In the genomic region with DNA sequence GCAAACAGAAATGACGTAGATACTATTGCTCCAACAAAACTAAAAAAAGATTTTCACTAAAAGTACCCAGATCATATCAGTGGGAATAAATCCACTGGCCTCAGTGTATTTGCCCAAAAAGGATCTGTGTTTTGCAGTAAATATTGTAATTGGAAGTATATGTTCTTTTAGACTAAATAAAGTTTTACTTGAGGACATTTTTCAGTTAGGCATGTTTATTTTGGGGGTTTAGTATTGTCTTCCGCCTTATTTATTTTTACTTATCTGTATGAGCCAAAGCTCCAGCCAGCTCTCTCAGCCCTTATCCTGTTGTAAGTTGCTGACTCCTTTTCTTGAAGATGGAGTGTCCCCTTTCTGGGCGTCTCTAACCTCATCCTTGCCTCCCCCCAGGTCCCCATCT, we compare ENCODE assay signal across 29 cellular contexts. TPM values are rescaled to one million over a fixed set of nuclear protein-coding genes. Genes with fewer than 3 reads are reported as not detected.
A peak's percentile ranks its signal among the peaks of the same experiment; 100 is the strongest.
DNase-seq lines count a peak whose midpoint lies in the region; ATAC-seq and TF ChIP-seq lines count a peak whose summit lies in the region.
"Had no signal": no experiment of that assay in that cellular context is flagged by ENCODE, and none has a peak within 500 bp of the region (broad histone marks: within the 10 kb centered on the region; RNA-seq: fewer than 3 reads in every experiment).

No MANE protein-coding gene starts in this region.

- H3K79me2 ChIP-seq in OCI-LY1 (ENCODE audit: insufficient read depth, low read length), result peaks cover 87% of the 10 kb centered on the region

- no peak overlapping the region for H3K4me3 Mint-ChIP-seq in dendritic cell treated with granulocyte-macrophage colony-stimulating factor and Interleukin-4, amounts not matched to agents 40 ng/mL and 50 ng/mL, for 4 days
- no peak overlapping the region for H3K4me3 Mint-ChIP-seq in T-cell
- H3K4me3 Mint-ChIP-seq: activated CD4-positive, alpha-beta T cell treated with anti-CD3 and anti-CD28 coated beads, Interleukin-2, amount 10 ng/mL, durations not matched to agents 24 days and 14 days; activated T-cell treated with anti-CD3 and anti-CD28 coated beads, Interleukin-2, amount 50 U/mL, for 4 hours; CD8-positive, alpha-beta T cell had no signal

- H3K27me3 Mint-ChIP-seq in dendritic cell treated with granulocyte-macrophage colony-stimulating factor and Interleukin-4, amounts not matched to agents 40 ng/mL and 50 ng/mL, for 4 days, result no peaks in the 10 kb centered on the region
- no peaks in the 10 kb centered on the region for H3K27me3 Mint-ChIP-seq in T-cell
- H3K27me3 Mint-ChIP-seq: activated CD4-positive, alpha-beta T cell treated with anti-CD3 and anti-CD28 coated beads, Interleukin-2, amount 10 ng/mL, durations not matched to agents 24 days and 14 days; progenitor cell of endocrine pancreas had no signal

- H3K4me1 ChIP-seq in OCI-LY1 (ENCODE audit: insufficient read depth, low read length, severe bottlenecking), result peaks cover 64% of the 10 kb centered on the region
- H3K4me1 ChIP-seq in mesenchymal stem cell (ENCODE audit: control insufficient read depth, insufficient read depth, low read depth, low read length), result peaks cover 12% of the 10 kb centered on the region
- peaks cover 37% of the 10 kb centered on the region for H3K4me1 ChIP-seq in stomach smooth muscle (ENCODE audit: control insufficient read depth, insufficient read depth, low read length)
- H3K4me1 ChIP-seq: A549, breast epithelium had no signal

- DNase-seq in mesenchymal stem cell (no peak), SIG-M5 treated with dmso at 0.1 percent for 504 hours (lab: John Stamatoyannopoulos, UW; ENCODE audit: unreplicated experiment) (no peak), head of caudate nucleus (no peak), HUDEP-2 (lab: John Stamatoyannopoulos, UW; ENCODE audit: unreplicated experiment in 76 of 76) (no peak), T-cell (no peak)
- DNase-seq: activated CD4-positive, alpha-beta T cell treated with anti-CD3 and anti-CD28 coated beads, Interleukin-2, amount 10 ng/mL, durations not matched to agents 24 days and 14 days; activated naive CD4-positive, alpha-beta T cell; activated T-cell treated with anti-CD3 and anti-CD28 coated beads, Interleukin-2, amount 50 U/mL, for 4 hours; adrenal gland; AML-193; CD8-positive, alpha-beta T cell; DMS 273 treated with DMSO at 0.1 percent for 48 hours; KG1; kidney glomerular epithelial cell; mucosa of descending colon; NCI-H1417 treated with DMSO at 0.1 percent for 48 hours; stimulated activated CD4-positive, alpha-beta T cell treated with anti-CD3 and anti-CD28 coated beads, Interleukin-15, amount 100 ng/mL, for 24 hours; stimulated activated naive CD4-positive, alpha-beta T cell treated with Interleukin-2 at 50 U/mL for 16 hours; testis; WERI-Rb-1 had no signal

- ATAC-seq in T-cell (replicated peaks in 1 of 4), result no peak
- ATAC-seq: A549; activated T-cell treated with anti-CD3 and anti-CD28 coated beads, Interleukin-2, amount 50 U/mL, for 4 hours; CD8-positive, alpha-beta T cell; mucosa of descending colon had no signal

- no peak overlapping the region for H2AK5ac ChIP-seq in mesenchymal stem cell (ENCODE audit: low read length, severe bottlenecking)

- H3K18ac ChIP-seq in mesenchymal stem cell (ENCODE audit: low read depth in 1 of 2, low read length in 2 of 2), result no peak overlapping the region

- peaks cover 15% of the 10 kb centered on the region for H3K36me3 Mint-ChIP-seq in dendritic cell treated with granulocyte-macrophage colony-stimulating factor and Interleukin-4, amounts not matched to agents 40 ng/mL and 50 ng/mL, for 4 days (ENCODE audit: low read depth)
- peaks cover 6% of the 10 kb centered on the region for H3K36me3 Mint-ChIP-seq in T-cell

- peak overlapping the region; percentile 59 for H3K27ac ChIP-seq in OCI-LY1 (ENCODE audit: low read depth, low read length, poor library complexity, severe bottlenecking)
- no peak overlapping the region for H3K27ac ChIP-seq in mesenchymal stem cell (ENCODE audit: low read length, poor library complexity, severe bottlenecking)
- H3K27ac ChIP-seq in stomach smooth muscle (ENCODE audit: low read length), result peak overlapping the region; percentile 41
- H3K27ac ChIP-seq: A549, adrenal gland, breast epithelium, WERI-Rb-1 had no signal

- no peak overlapping the region for H4K8ac ChIP-seq in mesenchymal stem cell (ENCODE audit: low read length)

- H4K20me1 ChIP-seq in OCI-LY1 (ENCODE audit: insufficient read depth, low read length), result no peaks in the 10 kb centered on the region

- 95% methylated on average over 2 of the region's 3 CpGs for WGBS in mesenchymal stem cell

- peaks cover 38% of the 10 kb centered on the region for H3K4me1 Mint-ChIP-seq in dendritic cell treated with granulocyte-macrophage colony-stimulating factor and Interleukin-4, amounts not matched to agents 40 ng/mL and 50 ng/mL, for 4 days (ENCODE audit: low read depth)
- H3K4me1 Mint-ChIP-seq in T-cell, result peaks cover 15 to 33% (median 28%) of the 10 kb centered on the region in 3 donors

- no peak overlapping the region for H3K4ac ChIP-seq in mesenchymal stem cell (ENCODE audit: low read depth in 1 of 2, low read length in 2 of 2)

- H3K4me3 ChIP-seq in OCI-LY1 (ENCODE audit: low read depth, low read length, poor library complexity, severe bottlenecking) (no peak overlapping the region), mesenchymal stem cell (ENCODE audit: insufficient read depth in 1 of 2, low read depth in 1 of 2, low read length in 2 of 2) (no peak overlapping the region), stomach smooth muscle (ENCODE audit: low read length in 2 of 2) (no peak overlapping the region)
- H3K4me3 ChIP-seq: A549, adrenal gland, breast epithelium, lung, mucosa of descending colon, testis had no signal

- H3K23ac ChIP-seq in mesenchymal stem cell (ENCODE audit: low read length in 2 of 2), result no peak overlapping the region

- H3K4me2 ChIP-seq in OCI-LY1 (ENCODE audit: low read length), result no peak overlapping the region
- no peak overlapping the region for H3K4me2 ChIP-seq in mesenchymal stem cell (ENCODE audit: low read length, poor library complexity, severe bottlenecking)
- H3K4me2 ChIP-seq: A549 had no signal

- peaks cover 33% of the 10 kb centered on the region for H3K79me1 ChIP-seq in mesenchymal stem cell (replicated peaks; ENCODE audit: low read length, poor library complexity, severe bottlenecking)

- H2AFZ ChIP-seq in OCI-LY1 (ENCODE audit: low read length) (no peak overlapping the region), mesenchymal stem cell (ENCODE audit: low read depth, low read length) (no peak overlapping the region)

- H3K14ac ChIP-seq in mesenchymal stem cell (ENCODE audit: low read length in 2 of 2), result no peak overlapping the region

- intact Hi-C loops in dendritic cell treated with granulocyte-macrophage colony-stimulating factor and Interleukin-4, amounts not matched to agents 40 ng/mL and 50 ng/mL, for 4 days (cut with micrococcal nuclease), result no loop called here
- intact Hi-C loops in head of caudate nucleus (cut with DNase I), result no loop called here

- H2BK12ac ChIP-seq in mesenchymal stem cell (ENCODE audit: low read length in 2 of 2), result no peak overlapping the region

- H4K91ac ChIP-seq in mesenchymal stem cell (ENCODE audit: low read length), result no peak overlapping the region

- H2BK15ac ChIP-seq in mesenchymal stem cell (ENCODE audit: low read depth, poor library complexity, severe bottlenecking), result peak overlapping the region; percentile 15

- POLR2A ChIA-PET in T-cell (lab: Charles Lee), result no interaction called here

- peak overlapping the region; percentile 1 for H3K27ac Mint-ChIP-seq in dendritic cell treated with granulocyte-macrophage colony-stimulating factor and Interleukin-4, amounts not matched to agents 40 ng/mL and 50 ng/mL, for 4 days
- no peak overlapping the region for H3K27ac Mint-ChIP-seq in T-cell
- H3K27ac Mint-ChIP-seq: activated CD4-positive, alpha-beta T cell treated with anti-CD3 and anti-CD28 coated beads, Interleukin-2, amount 10 ng/mL, durations not matched to agents 24 days and 14 days; CD8-positive, alpha-beta T cell had no signal

- H3K36me3 ChIP-seq in OCI-LY1 (ENCODE audit: insufficient read depth, low read length) (peaks cover 15% of the 10 kb centered on the region), mesenchymal stem cell (ENCODE audit: control insufficient read depth in 1 of 2, insufficient read depth in 2 of 2, low read depth in 1 of 2, low read length in 2 of 2) (peaks cover 3 to 8% of the 10 kb centered on the region in 2 experiments), stomach smooth muscle (ENCODE audit: control insufficient read depth in 2 of 2, insufficient read depth in 2 of 2, low read length in 2 of 2) (peaks cover 3% of the 10 kb centered on the region in 2 donors)
- H3K36me3 ChIP-seq: adrenal gland, breast epithelium had no signal

- CTCF ChIA-PET in T-cell (lab: Charles Lee), result interaction anchor here in 1 of 2 donors (0.5 kb wide), 1 partner anchor 1189 kb away, joined by 3 read pairs; no protein-coding TSS in a partner anchor

- no peaks in the 10 kb centered on the region for H3K27me3 ChIP-seq in OCI-LY1 (ENCODE audit: insufficient read depth, low read length)
- H3K27me3 ChIP-seq in mesenchymal stem cell (ENCODE audit: control insufficient read depth in 1 of 2, insufficient read depth in 1 of 2, low read length in 2 of 2), result no peaks in the 10 kb centered on the region
- no peaks in the 10 kb centered on the region for H3K27me3 ChIP-seq in stomach smooth muscle (ENCODE audit: control insufficient read depth in 1 of 2, insufficient read depth in 2 of 2, low read length in 2 of 2)
- H3K27me3 ChIP-seq: adrenal gland, breast epithelium, testis had no signal

- TF ChIP-seq CTCF in OCI-LY1 (IDR thresholded peaks at IDR 0.05; ENCODE audit: low read length), result no peak

- no peaks in the 10 kb centered on the region for H3K9me3 Mint-ChIP-seq in dendritic cell treated with granulocyte-macrophage colony-stimulating factor and Interleukin-4, amounts not matched to agents 40 ng/mL and 50 ng/mL, for 4 days
- H3K9me3 Mint-ChIP-seq in T-cell, result no peaks in the 10 kb centered on the region
- H3K9me3 Mint-ChIP-seq: activated CD4-positive, alpha-beta T cell treated with anti-CD3 and anti-CD28 coated beads, Interleukin-2, amount 10 ng/mL, durations not matched to agents 24 days and 14 days; activated T-cell treated with anti-CD3 and anti-CD28 coated beads, Interleukin-2, amount 50 U/mL, for 4 hours; CD8-positive, alpha-beta T cell had no signal

- no peak overlapping the region for H3K9ac ChIP-seq in OCI-LY1 (ENCODE audit: low read length)
- no peak overlapping the region for H3K9ac ChIP-seq in mesenchymal stem cell (ENCODE audit: low read length)
- H3K9ac ChIP-seq in stomach smooth muscle (ENCODE audit: low read length in 2 of 2), result no peak overlapping the region

- no peaks in the 10 kb centered on the region for H3F3A ChIP-seq in OCI-LY1 (ENCODE audit: insufficient read depth, low read length)

- no peak overlapping the region for H2BK120ac ChIP-seq in mesenchymal stem cell (ENCODE audit: low read depth, low read length)

- no peaks in the 10 kb centered on the region for H3K9me3 ChIP-seq in OCI-LY1 (ENCODE audit: low read length)
- no peaks in the 10 kb centered on the region for H3K9me3 ChIP-seq in mesenchymal stem cell (ENCODE audit: control insufficient read depth, low read length)
- H3K9me3 ChIP-seq in stomach smooth muscle (ENCODE audit: control insufficient read depth in 2 of 2, low read length in 2 of 2), result no peaks in the 10 kb centered on the region
- H3K9me3 ChIP-seq: A549, adrenal gland, breast epithelium, mucosa of descending colon, testis had no signal

- H2BK5ac ChIP-seq in mesenchymal stem cell (ENCODE audit: low read depth, low read length, poor library complexity, severe bottlenecking), result no peak overlapping the region

- H3K9me2 ChIP-seq in OCI-LY1 (ENCODE audit: low read depth, low read length), result no peaks in the 10 kb centered on the region

RNA-seq across cellular contexts. Expression of gene PTTG2, which starts 49.8 kb away (rescaled TPM):
- not detected for polyA plus RNA-seq in mesenchymal stem cell (2013, experiment 1 of 2)
- not detected for polyA plus RNA-seq in mesenchymal stem cell (2013, experiment 2 of 2)
- total RNA-seq in T-cell, result 1 to 10 TPM; 1.4 to 2.3 (median 1.7) TPM
- total RNA-seq: activated T-cell treated with anti-CD3 and anti-CD28 coated beads, Interleukin-2, amount 50 U/mL, for 4 hours; HT1080; progenitor cell of endocrine pancreas had no signal
- polyA plus RNA-seq: A549, neural cell had no signal
